ENCODE assay signal across 1 cellular context in genomic region chr16:88484505-88485365, GRCh38.
TF ChIP-seq lines count a peak whose summit lies in the region.

No MANE protein-coding gene starts in this region.

TF ChIP-seq in WTC11, 78 proteins besides CTCF, POLR2A, EP300 and RAD21 (continued from another document):
- TF ChIP-seq ZNF532 (CRISPR knock-in tag; IDR thresholded peaks at IDR 0.05; ENCODE audit: borderline replicate concordance) (no peak), ERG (CRISPR knock-in tag; IDR thresholded peaks at IDR 0.05) (no peak), ATF6 (CRISPR knock-in tag; IDR thresholded peaks at IDR 0.05) (no peak), ZNF423 (CRISPR knock-in tag; IDR thresholded peaks at IDR 0.05) (no peak), ZNF416 (CRISPR knock-in tag; IDR thresholded peaks at IDR 0.05) (no peak), ZSCAN18 (CRISPR knock-in tag; IDR thresholded peaks at IDR 0.05) (no peak), ZNF671 (CRISPR knock-in tag; IDR thresholded peaks at IDR 0.05) (no peak), PRDM15 (CRISPR knock-in tag; IDR thresholded peaks at IDR 0.05) (no peak), ZMAT4 (CRISPR knock-in tag; IDR thresholded peaks at IDR 0.05) (no peak), STAT6 (CRISPR knock-in tag; conservative IDR thresholded peaks at IDR 0.05; ENCODE audit: low read depth) (no peak), AFF4 (CRISPR knock-in tag; IDR thresholded peaks at IDR 0.05; ENCODE audit: borderline replicate concordance) (no peak)
